ENCODE assay signal across 20 cellular contexts in genomic region chr6:3593161-3593560, GRCh38.
"Had no signal": no experiment of that assay in that cellular context is flagged by ENCODE, and none has a peak within 500 bp of the region (broad histone marks: within the 10 kb centered on the region; RNA-seq: fewer than 3 reads in every experiment).

No MANE protein-coding gene starts in this region.

- H3K27me3 Mint-ChIP-seq: activated CD8-positive, alpha-beta T cell treated with anti-CD3 and anti-CD28 coated beads for 36 hours; progenitor cell of endocrine pancreas; type B pancreatic cell had no signal

- H3K27ac Mint-ChIP-seq: activated CD4-positive, alpha-beta T cell treated with anti-CD3 and anti-CD28 coated beads, Interleukin-2, amount 10 ng/mL, durations not matched to agents 24 days and 14 days; activated CD8-positive, alpha-beta memory T cell treated with anti-CD3 and anti-CD28 coated beads, Interleukin-2, amount 10 ng/mL, durations not matched to agents 7 days and 5 days; activated CD8-positive, alpha-beta T cell treated with anti-CD3 and anti-CD28 coated beads for 36 hours; activated naive CD4-positive, alpha-beta T cell treated with anti-CD3 and anti-CD28 coated beads, Interleukin-2, amount 10 ng/mL, durations not matched to agents 7 days and 5 days; activated naive CD8-positive, alpha-beta T cell treated with anti-CD3 and anti-CD28 coated beads, Interleukin-2, amount 50 U/mL, for 24 hours; naive thymus-derived CD4-positive, alpha-beta T cell; progenitor cell of endocrine pancreas had no signal

- H3K9me3 Mint-ChIP-seq: activated CD4-positive, alpha-beta T cell treated with anti-CD3 and anti-CD28 coated beads, Interleukin-2, amount 10 ng/mL, durations not matched to agents 24 days and 14 days; activated CD8-positive, alpha-beta T cell treated with anti-CD3 and anti-CD28 coated beads for 36 hours; activated naive CD4-positive, alpha-beta T cell treated with anti-CD3 and anti-CD28 coated beads, Interleukin-2, amount 10 ng/mL, durations not matched to agents 7 days and 5 days; activated naive CD8-positive, alpha-beta T cell treated with anti-CD3 and anti-CD28 coated beads, Interleukin-2, amount 50 U/mL, for 24 hours; central memory CD8-positive, alpha-beta T cell; type B pancreatic cell had no signal

- H3K27ac ChIP-seq: body of pancreas, left lung, thoracic aorta had no signal

- H3K4me1 Mint-ChIP-seq: activated CD4-positive, alpha-beta T cell treated with anti-CD3 and anti-CD28 coated beads, Interleukin-2, amount 10 ng/mL, durations not matched to agents 24 days and 14 days; activated naive CD4-positive, alpha-beta T cell treated with anti-CD3 and anti-CD28 coated beads, Interleukin-2, amount 10 ng/mL, durations not matched to agents 7 days and 5 days; activated naive CD8-positive, alpha-beta T cell treated with anti-CD3 and anti-CD28 coated beads, Interleukin-2, amount 50 U/mL, for 24 hours; central memory CD8-positive, alpha-beta T cell; naive thymus-derived CD4-positive, alpha-beta T cell had no signal

- H3K4me1 ChIP-seq: body of pancreas had no signal

- FAIRE-seq: colon, kidney had no signal

- H3K27me3 ChIP-seq: body of pancreas, left lung had no signal

- DNase-seq: activated CD4-positive, alpha-beta T cell treated with anti-CD3 and anti-CD28 coated beads, Interleukin-2, amount 10 ng/mL, durations not matched to agents 24 days and 14 days; activated CD8-positive, alpha-beta memory T cell treated with anti-CD3 and anti-CD28 coated beads, Interleukin-2, amount 10 ng/mL, durations not matched to agents 7 days and 5 days; activated CD8-positive, alpha-beta T cell treated with anti-CD3 and anti-CD28 coated beads for 36 hours; activated effector memory CD4-positive, alpha-beta T cell treated with anti-CD3 and anti-CD28 coated beads, Interleukin-2, amount 50 U/mL, for 16 hours; activated naive CD4-positive, alpha-beta T cell treated with anti-CD3 and anti-CD28 coated beads, Interleukin-2, amount 10 ng/mL, durations not matched to agents 7 days and 5 days; activated naive CD8-positive, alpha-beta T cell treated with anti-CD3 and anti-CD28 coated beads, Interleukin-2, amount 50 U/mL, for 24 hours; activated T-cell treated with anti-CD3 and anti-CD28 coated beads for 4 hours; body of pancreas; effector memory CD4-positive, alpha-beta T cell; kidney; left lung; naive thymus-derived CD4-positive, alpha-beta T cell; stimulated activated CD4-positive, alpha-beta T cell treated with anti-CD3 and anti-CD28 coated beads, Interleukin-4, amount 100 ng/mL, for 24 hours; stimulated activated naive CD4-positive, alpha-beta T cell treated with Interleukin-2 at 50 U/mL for 16 hours had no signal

- H3K4me3 Mint-ChIP-seq: activated CD4-positive, alpha-beta T cell treated with anti-CD3 and anti-CD28 coated beads, Interleukin-2, amount 10 ng/mL, durations not matched to agents 24 days and 14 days; activated CD8-positive, alpha-beta memory T cell treated with anti-CD3 and anti-CD28 coated beads, Interleukin-2, amount 10 ng/mL, durations not matched to agents 7 days and 5 days; activated CD8-positive, alpha-beta T cell treated with anti-CD3 and anti-CD28 coated beads for 36 hours; activated naive CD4-positive, alpha-beta T cell treated with anti-CD3 and anti-CD28 coated beads, Interleukin-2, amount 10 ng/mL, durations not matched to agents 7 days and 5 days; activated naive CD8-positive, alpha-beta T cell treated with anti-CD3 and anti-CD28 coated beads, Interleukin-2, amount 50 U/mL, for 24 hours; central memory CD8-positive, alpha-beta T cell; naive thymus-derived CD4-positive, alpha-beta T cell; type B pancreatic cell had no signal

- H3K36me3 Mint-ChIP-seq: activated CD8-positive, alpha-beta memory T cell treated with anti-CD3 and anti-CD28 coated beads, Interleukin-2, amount 10 ng/mL, durations not matched to agents 7 days and 5 days; activated naive CD4-positive, alpha-beta T cell treated with anti-CD3 and anti-CD28 coated beads, Interleukin-2, amount 10 ng/mL, durations not matched to agents 7 days and 5 days; naive thymus-derived CD4-positive, alpha-beta T cell; type B pancreatic cell had no signal

- H3K9me3 ChIP-seq: body of pancreas, thoracic aorta had no signal

- H3K36me3 ChIP-seq: left lung, thoracic aorta had no signal

- ATAC-seq: activated CD8-positive, alpha-beta memory T cell treated with anti-CD3 and anti-CD28 coated beads, Interleukin-2, amount 10 ng/mL, durations not matched to agents 7 days and 5 days; activated CD8-positive, alpha-beta T cell treated with anti-CD3 and anti-CD28 coated beads for 36 hours; activated naive CD8-positive, alpha-beta T cell treated with anti-CD3 and anti-CD28 coated beads, Interleukin-2, amount 50 U/mL, for 24 hours had no signal

- H3K4me3 ChIP-seq: body of pancreas, left lung, lung, thoracic aorta had no signal
